8 cellular contexts compared by ENCODE assay signal in the genomic region with DNA sequence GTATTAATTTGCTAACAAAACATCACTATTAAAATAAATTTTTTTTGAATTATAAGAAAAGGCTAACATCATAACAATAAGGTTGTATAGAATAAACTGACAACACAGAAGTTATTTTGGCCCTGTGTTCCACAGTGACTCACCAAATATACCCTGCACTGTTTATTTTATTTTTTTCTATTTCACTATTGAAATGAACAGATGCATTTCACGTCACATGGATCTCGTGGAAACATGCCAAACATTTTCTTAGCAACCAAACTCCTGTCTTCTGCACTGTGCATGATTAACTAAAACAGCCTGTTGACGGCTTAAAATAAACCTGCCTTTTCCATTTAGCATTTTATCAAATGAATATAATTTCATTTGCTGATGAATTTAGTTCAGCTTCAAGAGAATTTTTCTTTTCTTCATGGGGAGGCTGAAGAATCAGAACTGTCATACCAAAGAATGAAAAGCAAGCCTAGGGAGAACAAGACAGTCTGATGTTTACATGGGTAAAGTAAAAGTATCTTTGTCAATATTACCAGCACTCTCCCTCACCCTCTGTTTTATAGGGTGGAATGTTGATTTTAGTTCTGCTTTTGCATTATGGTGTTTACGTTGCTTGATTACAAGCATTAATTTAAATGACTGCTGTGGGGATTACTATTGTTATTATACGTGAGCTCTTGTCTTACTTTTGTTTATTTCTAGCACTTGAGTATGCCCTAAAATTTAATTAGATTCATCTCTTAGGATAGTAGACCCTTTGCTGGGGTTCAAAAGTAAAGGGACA.
A peak's percentile ranks its signal among the peaks of the same experiment; 100 is the strongest.
DNase-seq lines count a peak whose midpoint lies in the region; ATAC-seq and TF ChIP-seq lines count a peak whose summit lies in the region.

No MANE protein-coding gene starts in this region.

- H3K4me1 ChIP-seq in transverse colon, result peaks cover 0 to 9% (median 0%) of the 10 kb centered on the region in 4 donors

- TF ChIP-seq POLR2A in transverse colon (IDR thresholded peaks at IDR 0.05), result no peak

- 14 to 16% methylated on average over 5 of the region's 5 CpGs for WGBS in transverse colon (ENCODE audit: low coverage in 1 of 2), 2 donors

- H3K36me3 Mint-ChIP-seq in stimulated activated memory B cell treated with anti-CD40 and anti-IgM and Interleukin-4, amounts not matched to agents 10 μg/mL and 1 μg/mL and 100 μg/mL, for 72 hours, result no peaks in the 10 kb centered on the region

- no peaks in the 10 kb centered on the region for H3K9me3 Mint-ChIP-seq in stimulated activated memory B cell treated with anti-CD40 and anti-IgM and Interleukin-4, amounts not matched to agents 10 μg/mL and 1 μg/mL and 100 μg/mL, for 72 hours

- H3K4me1 Mint-ChIP-seq in stimulated activated memory B cell treated with anti-CD40 and anti-IgM and Interleukin-4, amounts not matched to agents 10 μg/mL and 1 μg/mL and 100 μg/mL, for 72 hours, result no peaks in the 10 kb centered on the region

- H3K9me3 ChIP-seq in transverse colon, result no peaks in the 10 kb centered on the region

- no peak for TF ChIP-seq CTCF in AG09309 (IDR thresholded peaks at IDR 0.05; ENCODE audit: control insufficient read depth, insufficient read depth, low read depth, low read length, missing control alignments)
- TF ChIP-seq CTCF in transverse colon (IDR thresholded peaks at IDR 0.05), result no peak

- no peak overlapping the region for H3K4me3 ChIP-seq in AG09309 (ENCODE audit: control insufficient read depth, low read depth, low read length)
- H3K4me3 ChIP-seq in transverse colon, result no peak overlapping the region

- DNase-seq in AG09309 (ENCODE audit: low read depth) (peak; percentile 27), LHCN-M2 (ENCODE audit: low read depth) (peak; percentile 97), T1000 (lab: John Stamatoyannopoulos, UW) (peak; percentile 40), inferior parietal cortex (ENCODE audit: extremely low spot score) (peak; percentile 89), transverse colon (no peak)
- DNase-seq in stimulated activated CD4-positive, alpha-beta T cell treated with anti-CD3 and anti-CD28 coated beads, Interleukin-4, amount 100 ng/mL, for 1 hour, result no peak

- peak; percentile 49 for ATAC-seq in GM21367 (IDR thresholded peaks at IDR 0.05; ENCODE audit: unreplicated experiment)
- ATAC-seq in stimulated activated memory B cell treated with anti-CD40 and anti-IgM and Interleukin-4, amounts not matched to agents 10 μg/mL and 1 μg/mL and 100 μg/mL, for 72 hours, result no peak

- no peak for TF ChIP-seq EP300 in transverse colon (IDR thresholded peaks at IDR 0.05; ENCODE audit: low read depth)

- H3K4me3 Mint-ChIP-seq in stimulated activated memory B cell treated with anti-CD40 and anti-IgM and Interleukin-4, amounts not matched to agents 10 μg/mL and 1 μg/mL and 100 μg/mL, for 72 hours, result no peak overlapping the region

- intact Hi-C loops in transverse colon (cut with DNase I; ENCODE audit: low total_unique reads), result no loop called here

- H3K27ac Mint-ChIP-seq in stimulated activated memory B cell treated with anti-CD40 and anti-IgM and Interleukin-4, amounts not matched to agents 10 μg/mL and 1 μg/mL and 100 μg/mL, for 72 hours, result no peak overlapping the region

- H3K27me3 Mint-ChIP-seq in stimulated activated memory B cell treated with anti-CD40 and anti-IgM and Interleukin-4, amounts not matched to agents 10 μg/mL and 1 μg/mL and 100 μg/mL, for 72 hours, result no peaks in the 10 kb centered on the region

- H3K27me3 ChIP-seq in transverse colon, result no peaks in the 10 kb centered on the region

- no peaks in the 10 kb centered on the region for H3K36me3 ChIP-seq in transverse colon

- no peak overlapping the region for H3K27ac ChIP-seq in transverse colon

- in situ Hi-C loops in transverse colon (cut with MboI; ENCODE audit: low pct_ligation_motif_present in 1 of 4, low pct_unique_long_range_greater_than_20kb in 1 of 4, low sequenced_read_pairs in 3 of 4), result no loop called here

Comparison
In these comparisons a context has a peak if more than half of its experiments do, and no peak if none do; other contexts are left out.
1. DNase-seq: peak in AG09309 (single experiment), LHCN-M2 (single experiment), T1000 (single experiment) and inferior parietal cortex (single experiment); none in stimulated activated CD4-positive, alpha-beta T cell treated with anti-CD3 and anti-CD28 coated beads, Interleukin-4, amount 100 ng/mL, for 1 hour (single experiment) and transverse colon (single experiment).